ENCODE assay signal across 8 cellular contexts in genomic region chr1:162070094-162070748, GRCh38. TPM values are rescaled to one million over a fixed set of nuclear protein-coding genes. Genes with fewer than 3 reads are reported as not detected.
DNase-seq lines count a peak whose midpoint lies in the region; ATAC-seq and TF ChIP-seq lines count a peak whose summit lies in the region.

No MANE protein-coding gene starts in this region.

- DNase-seq in A673 (ENCODE audit: low spot score) (no peak), SK-N-SH (no peak), epithelial cell of proximal tubule (ENCODE audit: low read depth) (no peak), GDM1 (lab: John Stamatoyannopoulos, UW) (no peak)

- peaks cover 32% of the 10 kb centered on the region for H3K4me1 ChIP-seq in A673 (ENCODE audit: insufficient read depth, low read length, poor library complexity, severe bottlenecking)
- H3K4me1 ChIP-seq in SK-N-SH (ENCODE audit: control insufficient read depth in 1 of 2, insufficient read depth in 2 of 2, low read depth in 1 of 2, low read length in 1 of 2): peaks cover 0 to 15% of the 10 kb centered on the region in 2 experiments; a peak in 2 of 4 replicates
- H3K4me1 ChIP-seq in neutrophil (ENCODE audit: control insufficient read depth in 1 of 2, insufficient read depth in 1 of 2, low read depth in 1 of 2, low read length in 1 of 2): peaks cover 28 to 31% of the 10 kb centered on the region in 2 experiments

- H2AFZ ChIP-seq in SK-N-SH (ENCODE audit: low read depth): peak overlapping the region; percentile 96

- TF ChIP-seq EP300 in SK-N-SH (IDR thresholded peaks at IDR 0.05; ENCODE audit: borderline replicate concordance in 1 of 2, low read depth in 1 of 2, low read length in 1 of 2): no peak

- H3K4me3 ChIP-seq in A673 (ENCODE audit: low read depth, low read length, poor library complexity, severe bottlenecking): peak overlapping the region; percentile 80
- H3K4me3 ChIP-seq in SK-N-SH (ENCODE audit: low read depth in 2 of 2, low read length in 1 of 2): peak overlapping the region; percentile 73 to 86
- H3K4me3 ChIP-seq in epithelial cell of proximal tubule (ENCODE audit: low read depth, low read length): peak overlapping the region; percentile 75
- peak overlapping the region; percentile 72 to 73 for H3K4me3 ChIP-seq in neutrophil (ENCODE audit: low read depth in 1 of 2, low read length in 1 of 2)

- ATAC-seq in GM21528 (IDR thresholded peaks at IDR 0.05; ENCODE audit: low FRiP score, unreplicated experiment): peak; percentile 2
- no peak for ATAC-seq in HG03095 (IDR thresholded peaks at IDR 0.05; ENCODE audit: unreplicated experiment)
- ATAC-seq in HG03039 (IDR thresholded peaks at IDR 0.05; ENCODE audit: unreplicated experiment): no peak

- TF ChIP-seq RAD21 in SK-N-SH (IDR thresholded peaks at IDR 0.05; ENCODE audit: low read length): no peak

- H3K27ac ChIP-seq in A673 (ENCODE audit: low read depth, low read length, poor library complexity, severe bottlenecking) (peak overlapping the region; percentile 77), SK-N-SH (ENCODE audit: low read depth in 2 of 2, low read length in 1 of 2) (no peak overlapping the region; a peak in 1 of 4 replicates), neutrophil (peak overlapping the region; percentile 68)

- intact Hi-C loops in A673 (cut with micrococcal nuclease; ENCODE audit: unreplicated experiment): loop anchor here (5.0 kb wide), 1 partner anchor 72 kb away; no protein-coding TSS in a partner anchor

- no peaks in the 10 kb centered on the region for H3K9me3 ChIP-seq in A673 (ENCODE audit: low read depth, low read length, poor library complexity, severe bottlenecking)
- no peaks in the 10 kb centered on the region for H3K9me3 ChIP-seq in SK-N-SH
- H3K9me3 ChIP-seq in neutrophil: no peaks in the 10 kb centered on the region

- H4K20me1 ChIP-seq in SK-N-SH (ENCODE audit: insufficient read depth): no peaks in the 10 kb centered on the region

- WGBS in SK-N-SH (ENCODE audit: low lambda C conversion rate): 3% methylated on average over 23 of the region's 29 CpGs

- CTCF ChIA-PET in A673 (lab: Charles Lee) (interaction anchor here (1.6 kb wide), 1 partner anchor 160 kb away, joined by 5 read pairs; no protein-coding TSS in a partner anchor), SK-N-SH (lab: Yijun Ruan, JAX) (interaction anchor here (0.8 to 1.8 kb wide), 6 partner anchors 14 to 278 kb away, joined by 3 to 11 read pairs (median 6); no protein-coding TSS in a partner anchor)

- H3F3A ChIP-seq in SK-N-SH (replicated peaks; ENCODE audit: insufficient read depth): peaks cover 5% of the 10 kb centered on the region

- TF ChIP-seq CTCF in A673 (conservative IDR thresholded peaks at IDR 0.05; ENCODE audit: low read depth, low read length) (no peak), SK-N-SH (IDR thresholded peaks at IDR 0.05) (no peak), epithelial cell of proximal tubule (conservative IDR thresholded peaks at IDR 0.05; ENCODE audit: low read depth, low read length) (no peak), neutrophil (IDR thresholded peaks at IDR 0.05) (no peak)

- H3K27me3 ChIP-seq in A673 (replicated peaks; ENCODE audit: insufficient read depth, low read depth, low read length, poor library complexity): no peaks in the 10 kb centered on the region
- peaks cover 32% of the 10 kb centered on the region for H3K27me3 ChIP-seq in SK-N-SH (ENCODE audit: insufficient read depth)
- H3K27me3 ChIP-seq in neutrophil: peaks cover 38% of the 10 kb centered on the region

- no peak overlapping the region for H3K9ac ChIP-seq in SK-N-SH

- H3K36me3 ChIP-seq in A673 (ENCODE audit: insufficient read depth, low read length, poor library complexity, severe bottlenecking): peaks cover 18% of the 10 kb centered on the region
- H3K36me3 ChIP-seq in SK-N-SH (replicated peaks in 1 of 2; ENCODE audit: control insufficient read depth in 1 of 2, insufficient read depth in 2 of 2, low read length in 1 of 2): no peaks in the 10 kb centered on the region
- no peaks in the 10 kb centered on the region for H3K36me3 ChIP-seq in neutrophil

- no peaks in the 10 kb centered on the region for H3K79me2 ChIP-seq in SK-N-SH (ENCODE audit: insufficient read depth)

- POLR2A ChIA-PET in A673 (lab: Charles Lee; ENCODE audit: low non-redundant PET): interaction anchor here (0.6 kb wide), 2 partner anchors 75 to 147 kb away, joined by 3 to 5 read pairs; no protein-coding TSS in a partner anchor
- POLR2A ChIA-PET in SK-N-SH (lab: Yijun Ruan, JAX): no interaction called here

- peak overlapping the region; percentile 90 for H3K4me2 ChIP-seq in SK-N-SH

- no peaks in the 10 kb centered on the region for H3K9me2 ChIP-seq in SK-N-SH

- no TSS peak for BruUV-seq in A673 (replicated peaks; lab: Mats Ljungman, UMichigan)

TF ChIP-seq in SK-N-SH, 30 proteins besides CTCF, POLR2A, EP300 and RAD21 (continues in another document):
- TF ChIP-seq SIN3A (IDR thresholded peaks at IDR 0.05; ENCODE audit: borderline replicate concordance, low read depth, low read length) (no peak), GABPA (IDR thresholded peaks at IDR 0.05; ENCODE audit: low read depth) (no peak), TAF1 (IDR thresholded peaks at IDR 0.05; ENCODE audit: borderline replicate concordance, low read depth, low read length) (no peak), CHD2 (IDR thresholded peaks at IDR 0.05; ENCODE audit: low read length, partially characterized antibody) (no peak), YY1 (IDR thresholded peaks at IDR 0.05; ENCODE audit: low read depth) (no peak), MEF2A (IDR thresholded peaks at IDR 0.05; ENCODE audit: borderline replicate concordance, low read depth) (no peak), NFIC (IDR thresholded peaks at IDR 0.05; ENCODE audit: borderline replicate concordance) (no peak), JUND (IDR thresholded peaks at IDR 0.05) (no peak), RXRA (IDR thresholded peaks at IDR 0.05; ENCODE audit: borderline replicate concordance, low read depth) (no peak), MAX (IDR thresholded peaks at IDR 0.05; ENCODE audit: low read depth) (no peak), ELF1 (IDR thresholded peaks at IDR 0.05) (no peak), FOXJ3 (CRISPR knock-in tag; IDR thresholded peaks at IDR 0.05) (no peak), TEAD4 (IDR thresholded peaks at IDR 0.05; ENCODE audit: borderline replicate concordance, insufficient read depth) (no peak), RFX5 (IDR thresholded peaks at IDR 0.05; ENCODE audit: low read length) (no peak), TCF12 (IDR thresholded peaks at IDR 0.05) (no peak)
- TF ChIP-seq, protein P1, sequence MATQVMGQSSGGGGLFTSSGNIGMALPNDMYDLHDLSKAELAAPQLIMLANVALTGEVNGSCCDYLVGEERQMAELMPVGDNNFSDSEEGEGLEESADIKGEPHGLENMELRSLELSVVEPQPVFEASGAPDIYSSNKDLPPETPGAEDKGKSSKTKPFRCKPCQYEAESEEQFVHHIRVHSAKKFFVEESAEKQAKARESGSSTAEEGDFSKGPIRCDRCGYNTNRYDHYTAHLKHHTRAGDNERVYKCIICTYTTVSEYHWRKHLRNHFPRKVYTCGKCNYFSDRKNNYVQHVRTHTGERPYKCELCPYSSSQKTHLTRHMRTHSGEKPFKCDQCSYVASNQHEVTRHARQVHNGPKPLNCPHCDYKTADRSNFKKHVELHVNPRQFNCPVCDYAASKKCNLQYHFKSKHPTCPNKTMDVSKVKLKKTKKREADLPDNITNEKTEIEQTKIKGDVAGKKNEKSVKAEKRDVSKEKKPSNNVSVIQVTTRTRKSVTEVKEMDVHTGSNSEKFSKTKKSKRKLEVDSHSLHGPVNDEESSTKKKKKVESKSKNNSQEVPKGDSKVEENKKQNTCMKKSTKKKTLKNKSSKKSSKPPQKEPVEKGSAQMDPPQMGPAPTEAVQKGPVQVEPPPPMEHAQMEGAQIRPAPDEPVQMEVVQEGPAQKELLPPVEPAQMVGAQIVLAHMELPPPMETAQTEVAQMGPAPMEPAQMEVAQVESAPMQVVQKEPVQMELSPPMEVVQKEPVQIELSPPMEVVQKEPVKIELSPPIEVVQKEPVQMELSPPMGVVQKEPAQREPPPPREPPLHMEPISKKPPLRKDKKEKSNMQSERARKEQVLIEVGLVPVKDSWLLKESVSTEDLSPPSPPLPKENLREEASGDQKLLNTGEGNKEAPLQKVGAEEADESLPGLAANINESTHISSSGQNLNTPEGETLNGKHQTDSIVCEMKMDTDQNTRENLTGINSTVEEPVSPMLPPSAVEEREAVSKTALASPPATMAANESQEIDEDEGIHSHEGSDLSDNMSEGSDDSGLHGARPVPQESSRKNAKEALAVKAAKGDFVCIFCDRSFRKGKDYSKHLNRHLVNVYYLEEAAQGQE (IDR thresholded peaks at IDR 0.05; ENCODE audit: low read depth, low read length): no peak
- TF ChIP-seq, protein P2, sequence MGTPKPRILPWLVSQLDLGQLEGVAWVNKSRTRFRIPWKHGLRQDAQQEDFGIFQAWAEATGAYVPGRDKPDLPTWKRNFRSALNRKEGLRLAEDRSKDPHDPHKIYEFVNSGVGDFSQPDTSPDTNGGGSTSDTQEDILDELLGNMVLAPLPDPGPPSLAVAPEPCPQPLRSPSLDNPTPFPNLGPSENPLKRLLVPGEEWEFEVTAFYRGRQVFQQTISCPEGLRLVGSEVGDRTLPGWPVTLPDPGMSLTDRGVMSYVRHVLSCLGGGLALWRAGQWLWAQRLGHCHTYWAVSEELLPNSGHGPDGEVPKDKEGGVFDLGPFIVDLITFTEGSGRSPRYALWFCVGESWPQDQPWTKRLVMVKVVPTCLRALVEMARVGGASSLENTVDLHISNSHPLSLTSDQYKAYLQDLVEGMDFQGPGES (IDR thresholded peaks at IDR 0.05; ENCODE audit: low read depth, low read length): no peak

RNA-seq across cellular contexts. Expression of gene NOS1AP, which starts 0.7 kb away (rescaled TPM):
- total RNA-seq in A673 (2021) (24.7 and 28.0 TPM in 2 replicates), epithelial cell of proximal tubule (0.72 and 2.2 TPM in 2 replicates)
- 0.03 TPM in 2 replicates for polyA plus RNA-seq in SK-N-SH (2012; rRNA removed)
- 0.01 and 0.04 TPM in 2 replicates for polyA plus RNA-seq in SK-N-SH (2012; cell fraction: cytosol; rRNA removed)
- polyA plus RNA-seq in SK-N-SH (2012; cell fraction: nucleus; rRNA removed): 0.10 and 0.21 TPM in 2 replicates

RNA-seq across cellular contexts. Expression of gene OLFML2B, which starts 46.6 kb away (rescaled TPM):
- total RNA-seq in A673 (2021) (3.4 and 3.7 TPM in 2 replicates), epithelial cell of proximal tubule (1.7 and 9.0 TPM in 2 replicates)
- 5.7 and 7.3 TPM in 2 replicates for polyA plus RNA-seq in SK-N-SH (2012; rRNA removed)
- 5.9 and 6.8 TPM in 2 replicates for polyA plus RNA-seq in SK-N-SH (2012; cell fraction: cytosol; rRNA removed)
- 8.2 and 8.9 TPM in 2 replicates for polyA plus RNA-seq in SK-N-SH (2012; cell fraction: nucleus; rRNA removed)

Comparison
In these comparisons a context has a peak if more than half of its experiments do, and no peak if none do; other contexts are left out.
1. H3K27ac ChIP-seq: peak in A673 (single experiment) and neutrophil (single experiment); none in SK-N-SH (0 of 2).
2. Peak in every context shown above with its lines, with median percentiles within 50 percentile points of each other: H3K4me3 ChIP-seq.